8 cellular contexts compared by ENCODE assay signal in genomic region chr3:67654099-67654831, GRCh38. TPM values are rescaled to one million over a fixed set of nuclear protein-coding genes. Genes with fewer than 3 reads are reported as not detected.
DNase-seq lines count a peak whose midpoint lies in the region; ATAC-seq and TF ChIP-seq lines count a peak whose summit lies in the region.

TSS of gene SUCLG2 (minus strand) at chr3:67654612. CDS start at chr3:67654586, 26 bp downstream.

- intact Hi-C loops in right lobe of liver (cut with DNase I): no loop called here

- peak; percentile 33 for DNase-seq in AG09309 (ENCODE audit: low read depth)
- DNase-seq in NCI-H524 (lab: John Stamatoyannopoulos, UW): peak; percentile 27 to 61
- peak; percentile 79 for DNase-seq in activated CD4-positive, alpha-beta T cell treated with anti-CD3 and anti-CD28 coated beads, Interleukin-2, amount 50 U/mL, for 4 hours
- DNase-seq in dermis blood vessel endothelial cell: peak; percentile 89
- peak; percentile 94 to 95 (median 95) for DNase-seq in right lobe of liver
- DNase-seq in stimulated activated CD4-positive, alpha-beta T cell treated with anti-CD3 and anti-CD28 coated beads, Interleukin-4, amount 100 ng/mL, for 4 hours: peak; percentile 81 to 82

- H3K4me1 ChIP-seq in right lobe of liver: peaks cover 0 to 28% (median 4%) of the 10 kb centered on the region in 4 donors

- H3K9me3 ChIP-seq in right lobe of liver: no peaks in the 10 kb centered on the region

- H3K27me3 ChIP-seq in right lobe of liver: no peaks in the 10 kb centered on the region

- TF ChIP-seq POLR2A in right lobe of liver (IDR thresholded peaks at IDR 0.05): peak; percentile 91

- 0% methylated on average over 3 of the region's 66 CpGs for WGBS in right lobe of liver (ENCODE audit: insufficient coverage, low coverage, low lambda C conversion rate, missing lambda C conversion rate)

- ATAC-seq in GM18867 (IDR thresholded peaks at IDR 0.05; ENCODE audit: unreplicated experiment) (peak; percentile 81), HG03103 (IDR thresholded peaks at IDR 0.05; ENCODE audit: low read depth, unreplicated experiment) (peak; percentile 50), right lobe of liver (peak; percentile 93 to 98 (median 96))

- H3K4me3 ChIP-seq in AG09309 (ENCODE audit: control insufficient read depth, low read depth, low read length) (peak within 1 kb of the TSS; percentile 72), right lobe of liver (peak within 1 kb of the TSS; percentile 94 to 96 (median 96))

- no peaks in the 10 kb centered on the region for H3K36me3 ChIP-seq in right lobe of liver

- peak within 1 kb of the TSS; percentile 99 for H3K27ac ChIP-seq in right lobe of liver

- TF ChIP-seq CTCF in AG09309 (IDR thresholded peaks at IDR 0.05; ENCODE audit: control insufficient read depth, insufficient read depth, low read depth, low read length, missing control alignments) (no peak), right lobe of liver (IDR thresholded peaks at IDR 0.05) (no peak)

RNA-seq across cellular contexts. Expression of gene SUCLG2, which starts in this region (rescaled TPM):
- total RNA-seq in dermis blood vessel endothelial cell (33.2 and 59.1 TPM in 2 replicates), right lobe of liver (100 to 1,000 TPM; 138 to 167 (median 158) TPM)

Comparison
In these comparisons a context has a peak if more than half of its experiments do, and no peak if none do; other contexts are left out.
1. Peak in every context shown above with its lines: DNase-seq, ATAC-seq, H3K4me3 ChIP-seq and H3K27ac ChIP-seq.
2. DNase-seq: peak in every context shown above with its lines; median percentile 95 in right lobe of liver; 89 in dermis blood vessel endothelial cell; 82 in stimulated activated CD4-positive, alpha-beta T cell treated with anti-CD3 and anti-CD28 coated beads, Interleukin-4, amount 100 ng/mL, for 4 hours; 79 in activated CD4-positive, alpha-beta T cell treated with anti-CD3 and anti-CD28 coated beads, Interleukin-2, amount 50 U/mL, for 4 hours; 44 in NCI-H524; 33 in AG09309.